ENCODE assay signal across 15 cellular contexts in the genomic region with DNA sequence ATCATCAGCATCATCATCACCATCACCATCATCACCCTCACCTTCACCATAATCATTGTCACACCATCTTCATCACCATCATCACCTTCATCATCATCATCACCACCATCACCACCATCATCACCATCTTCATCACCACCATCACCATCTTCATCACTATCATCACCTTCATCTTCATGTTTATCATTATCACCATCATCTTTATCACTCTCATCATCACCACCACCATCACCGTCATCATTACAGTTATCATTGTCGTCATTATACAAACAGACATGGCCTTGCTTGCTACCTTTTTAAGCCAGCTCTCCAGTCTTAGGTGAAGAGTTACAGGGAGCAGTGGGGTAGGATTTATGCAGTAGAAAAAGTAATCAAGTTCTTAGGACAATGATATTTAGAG.
DNase-seq lines count a peak whose midpoint lies in the region; ATAC-seq, FAIRE-seq and TF ChIP-seq lines count a peak whose summit lies in the region.
"Had no signal": no experiment of that assay in that cellular context is flagged by ENCODE, and none has a peak within 500 bp of the region (broad histone marks: within the 10 kb centered on the region; RNA-seq: fewer than 3 reads in every experiment).

No MANE protein-coding gene starts in this region.

- H3K4me1 ChIP-seq in HepG2 (ENCODE audit: insufficient read depth, low read length) (no peaks in the 10 kb centered on the region), right lobe of liver (no peaks in the 10 kb centered on the region), H1 (replicated peaks in 1 of 4; ENCODE audit: control insufficient read depth in 3 of 4, insufficient read depth in 4 of 4, low read length in 3 of 4) (no peaks in the 10 kb centered on the region), heart right ventricle (peaks cover 0 to 8% (median 0%) of the 10 kb centered on the region in 9 donors)
- H3K4me1 ChIP-seq: HAP-1 had no signal

- H3K27me3 ChIP-seq in HepG2 (ENCODE audit: control insufficient read depth in 1 of 2, insufficient read depth in 2 of 2, low read length in 2 of 2) = peaks cover 0 to 9% of the 10 kb centered on the region in 2 experiments; a peak in 2 of 5 replicates
- H3K27me3 ChIP-seq in right lobe of liver = no peaks in the 10 kb centered on the region
- no peaks in the 10 kb centered on the region; a peak in 2 of 7 replicates for H3K27me3 ChIP-seq in H1 (replicated peaks in 1 of 4; ENCODE audit: control insufficient read depth in 3 of 4, extremely low read depth in 1 of 4, insufficient read depth in 3 of 4, low read length in 3 of 4)
- peaks cover 0 to 52% (median 25%) of the 10 kb centered on the region in 7 donors for H3K27me3 ChIP-seq in heart right ventricle

- TF ChIP-seq EP300 in HepG2 (IDR thresholded peaks at IDR 0.05; ENCODE audit: low read depth in 2 of 2, low read length in 2 of 2) (no peak), HepG2 (CRISPR knock-in tag; IDR thresholded peaks at IDR 0.05; ENCODE audit: borderline replicate concordance) (no peak), H1 (IDR thresholded peaks at IDR 0.05; ENCODE audit: borderline replicate concordance in 1 of 2, low read depth in 2 of 2, low read length in 2 of 2) (no peak)

- peaks cover 5% of the 10 kb centered on the region for H3K9me3 Mint-ChIP-seq in natural killer cell treated with Interleukin-12 subunit alpha and Interleukin-12 subunit beta and Interleukin-15 and Interleukin-18, amount 100 ng/mL, for 72 hours

- H4K20me1 ChIP-seq in HepG2 (ENCODE audit: insufficient read depth, low read length) = no peaks in the 10 kb centered on the region; the same call in 1 of the 2 replicates
- H4K20me1 ChIP-seq in H1 (replicated peaks in 1 of 2; ENCODE audit: control insufficient read depth in 1 of 2, insufficient read depth in 2 of 2, low read length in 2 of 2) = peaks cover 0 to 2% of the 10 kb centered on the region in 2 experiments

- FAIRE-seq in HepG2 (lab: Jason Lieb, UNC) = no peak
- FAIRE-seq in H1 (lab: Jason Lieb, UNC) = no peak
- FAIRE-seq: GM12878 had no signal

- H3K36me3 ChIP-seq in HepG2 (replicated peaks in 1 of 2; ENCODE audit: control insufficient read depth in 1 of 2, insufficient read depth in 2 of 2, low read length in 2 of 2) (no peaks in the 10 kb centered on the region), right lobe of liver (no peaks in the 10 kb centered on the region), H1 (ENCODE audit: control insufficient read depth in 2 of 4, insufficient read depth in 4 of 4, low read length in 3 of 4) (no peaks in the 10 kb centered on the region), heart right ventricle (no peaks in the 10 kb centered on the region)
- H3K36me3 ChIP-seq: HAP-1 had no signal

- WGBS in HepG2 (ENCODE audit: low lambda C conversion rate) = 40% methylated on average over 2 of the region's 2 CpGs
- 83% methylated on average over 2 of the region's 2 CpGs for WGBS in right lobe of liver (ENCODE audit: insufficient coverage, low coverage, low lambda C conversion rate, missing lambda C conversion rate)
- 86 to 100% methylated on average over 1 to 2 of the region's 2 CpGs for WGBS in H1 (ENCODE audit: extremely low coverage in 1 of 2, insufficient coverage in 1 of 2, insufficient read length in 1 of 2, insufficient replicate concordance in 2 of 2, low coverage in 1 of 2, low lambda C conversion rate in 2 of 2, missing lambda C conversion rate in 1 of 2), 2 experiments
- WGBS in heart right ventricle, 2 donors = 95% methylated on average over 2 of the region's 2 CpGs

- peak overlapping the region; percentile 4 to 34 for H3K27ac Mint-ChIP-seq in natural killer cell treated with Interleukin-12 subunit alpha and Interleukin-12 subunit beta and Interleukin-15 and Interleukin-18, amount 100 ng/mL, for 72 hours
- H3K27ac Mint-ChIP-seq: CD4-positive, alpha-beta memory T cell; HFFc6 had no signal

- peaks cover 4% of the 10 kb centered on the region; the same call in 1 of the 2 replicates for H3K23me2 ChIP-seq in H1 (ENCODE audit: low read depth, low read length)

- no peak overlapping the region for H2BK12ac ChIP-seq in H1 (ENCODE audit: low read depth, low read length)

- peak overlapping the region; percentile 83 for H3K56ac ChIP-seq in H1 (replicated peaks; ENCODE audit: insufficient read length, low read depth, low read length)

- H3K27ac ChIP-seq in HepG2 (ENCODE audit: extremely low read length, insufficient read depth, low read length) = no peak overlapping the region
- no peak overlapping the region for H3K27ac ChIP-seq in right lobe of liver
- H3K27ac ChIP-seq in H1 (ENCODE audit: low read depth, low read length) = no peak overlapping the region
- no peak overlapping the region for H3K27ac ChIP-seq in heart right ventricle
- H3K27ac ChIP-seq: C4-2B had no signal

- H2BK120ac ChIP-seq in H1 (replicated peaks; ENCODE audit: low read depth, low read length) = no peak overlapping the region

- DNase-seq in HepG2 (ENCODE audit: low spot score) = no peak
- DNase-seq in right lobe of liver = no peak
- no peak for DNase-seq in H1 (ENCODE audit: low read depth in 1 of 2, low spot score in 2 of 2)
- DNase-seq in natural killer cell treated with Interleukin-12 subunit alpha and Interleukin-12 subunit beta and Interleukin-15 and Interleukin-18, amount 100 ng/mL, for 72 hours (ENCODE audit: low spot score) = no peak
- no peak for DNase-seq in UCSD-AML1 (lab: John Stamatoyannopoulos, UW; ENCODE audit: unreplicated experiment)
- no peak for DNase-seq in activated T-cell treated with anti-CD3 and anti-CD28 coated beads, Interleukin-2, amount 50 U/mL, for 1 hour
- DNase-seq in heart right ventricle = no peak
- DNase-seq: ACHN; CD4-positive, alpha-beta memory T cell; DMS79; GOT3; HFFc6 had no signal

- CTCF ChIA-PET in HepG2 (lab: Yijun Ruan, JAX; ENCODE audit: low intra/inter-chr PET ratio, low total read pairs) (interaction anchor here (4.6 kb wide), 1 partner anchor 193 kb away, joined by 81 read pairs; no protein-coding TSS in a partner anchor), H1 (lab: Charles Lee; ENCODE audit: partially characterized antibody) (interaction anchor here (0.6 to 5.6 kb wide), 6 partner anchors 8 to 276 kb away, joined by 3 to 44 read pairs (median 3); no protein-coding TSS in a partner anchor)

- H4K91ac ChIP-seq in H1 (replicated peaks; ENCODE audit: insufficient read length, low read length) = no peak overlapping the region

- peaks cover 8% of the 10 kb centered on the region for H3K36me3 Mint-ChIP-seq in natural killer cell treated with Interleukin-12 subunit alpha and Interleukin-12 subunit beta and Interleukin-15 and Interleukin-18, amount 100 ng/mL, for 72 hours

- H3K9ac ChIP-seq in HepG2 (ENCODE audit: insufficient read depth, low read depth, low read length) (no peak overlapping the region), H1 (replicated peaks in 1 of 4; ENCODE audit: extremely low read depth in 1 of 4, low read depth in 3 of 4, low read length in 3 of 4) (no peak overlapping the region)

- H3K23ac ChIP-seq in H1 (ENCODE audit: insufficient read length) = no peak overlapping the region

- ATAC-seq in HepG2 (no peak), right lobe of liver (no peak), heart right ventricle (no peak)
- ATAC-seq in natural killer cell treated with Interleukin-12 subunit alpha and Interleukin-12 subunit beta and Interleukin-15 and Interleukin-18, amount 100 ng/mL, for 72 hours = no peak
- ATAC-seq: GM12878 had no signal

- no peak overlapping the region for H3K4me2 ChIP-seq in HepG2 (ENCODE audit: low read depth, low read length)
- H3K4me2 ChIP-seq in H1 (ENCODE audit: insufficient read depth in 1 of 2, low read depth in 2 of 2, low read length in 2 of 2) = no peak overlapping the region

- no peak overlapping the region for H2BK5ac ChIP-seq in H1 (ENCODE audit: low read depth, low read length)

- no peak overlapping the region for H2AK5ac ChIP-seq in H1 (ENCODE audit: low read depth, low read length)

- H3K9me3 ChIP-seq in HepG2 (ENCODE audit: low read length) = peaks cover under 1% of the 10 kb centered on the region; the same call in 1 of the 2 replicates
- no peaks in the 10 kb centered on the region for H3K9me3 ChIP-seq in right lobe of liver
- peaks cover 0 to 2% of the 10 kb centered on the region in 2 experiments; a peak in 2 of 4 replicates for H3K9me3 ChIP-seq in H1 (ENCODE audit: insufficient read depth in 2 of 2, low read depth in 1 of 2, low read length in 1 of 2)
- no peaks in the 10 kb centered on the region for H3K9me3 ChIP-seq in heart right ventricle
- H3K9me3 ChIP-seq: HAP-1 had no signal

- H3K4me3 Mint-ChIP-seq in natural killer cell treated with Interleukin-12 subunit alpha and Interleukin-12 subunit beta and Interleukin-15 and Interleukin-18, amount 100 ng/mL, for 72 hours = peak overlapping the region; percentile 50
- H3K4me3 Mint-ChIP-seq: CD4-positive, alpha-beta memory T cell; HFFc6 had no signal

- H3K79me2 ChIP-seq in HepG2 (ENCODE audit: insufficient read depth, low read length) (no peaks in the 10 kb centered on the region), H1 (ENCODE audit: control insufficient read depth in 1 of 2, insufficient read depth in 2 of 2, low read length in 2 of 2) (no peaks in the 10 kb centered on the region)

- TF ChIP-seq CTCF in HepG2 (CRISPR knock-in tag; IDR thresholded peaks at IDR 0.05) = no peak
- TF ChIP-seq CTCF in right lobe of liver (IDR thresholded peaks at IDR 0.05) = no peak
- TF ChIP-seq CTCF in H1 (IDR thresholded peaks at IDR 0.05; ENCODE audit: control extremely low read depth in 1 of 3, insufficient read depth in 1 of 3, low read depth in 1 of 3, low read length in 3 of 3) = no peak
- no peak for TF ChIP-seq CTCF in heart right ventricle (IDR thresholded peaks at IDR 0.05)

- H3K27me3 Mint-ChIP-seq in natural killer cell treated with Interleukin-12 subunit alpha and Interleukin-12 subunit beta and Interleukin-15 and Interleukin-18, amount 100 ng/mL, for 72 hours = peaks cover 5 to 6% of the 10 kb centered on the region in 2 donors

- peaks cover 20 to 33% of the 10 kb centered on the region in 2 donors for H3K4me1 Mint-ChIP-seq in natural killer cell treated with Interleukin-12 subunit alpha and Interleukin-12 subunit beta and Interleukin-15 and Interleukin-18, amount 100 ng/mL, for 72 hours (ENCODE audit: low read depth in 2 of 2)

- intact Hi-C loops in HepG2 (cut with micrococcal nuclease; ENCODE audit: unreplicated experiment) (no loop called here), right lobe of liver (cut with DNase I) (loop anchor here in 1 of 2 donors (10.0 kb wide), 1 partner anchor 199 kb away; no protein-coding TSS in a partner anchor), heart right ventricle (cut with DNase I) (loop anchor here in 2 of 10 donors (2.0 kb wide), 2 partner anchors 191 to 193 kb away; no protein-coding TSS in a partner anchor)

- H4K8ac ChIP-seq in H1 (ENCODE audit: extremely low read depth, insufficient read depth, low read length) = no peak overlapping the region

- POLR2A ChIA-PET in HepG2 (lab: Yijun Ruan, JAX) (no interaction called here), H1 (lab: Charles Lee; ENCODE audit: partially characterized antibody) (no interaction called here)

- TF ChIP-seq POLR2A in HepG2 (IDR thresholded peaks at IDR 0.05; ENCODE audit: insufficient read depth in 1 of 2, low read depth in 2 of 2, low read length in 2 of 2) = no peak
- TF ChIP-seq POLR2A in right lobe of liver (IDR thresholded peaks at IDR 0.05) = no peak
- no peak for TF ChIP-seq POLR2A in H1 (IDR thresholded peaks at IDR 0.05; ENCODE audit: control extremely low read depth in 1 of 2, low read depth in 2 of 2, low read length in 2 of 2)

- TF ChIP-seq RAD21 in HepG2 (CRISPR knock-in tag; IDR thresholded peaks at IDR 0.05) (no peak), H1 (IDR thresholded peaks at IDR 0.05 in 1 of 2, conservative IDR thresholded peaks at IDR 0.05 in 1 of 2; ENCODE audit: low read depth in 2 of 2, low read length in 2 of 2) (no peak)

- in situ Hi-C loops in HepG2 (cut with HindIII; ENCODE audit: extremely low pct_ligation_motif_present, low pct_unique_long_range_greater_than_20kb) = no loop called here

- H3K79me1 ChIP-seq in H1 (ENCODE audit: low read depth, low read length) = no peaks in the 10 kb centered on the region

- H2BK15ac ChIP-seq in H1 (ENCODE audit: low read length) = no peak overlapping the region

- H2BK20ac ChIP-seq in H1 (ENCODE audit: low read length) = no peak overlapping the region

- BruUV-seq in HepG2 (replicated peaks; lab: Mats Ljungman, UMichigan) = no TSS peak

- H3K18ac ChIP-seq in H1 (ENCODE audit: extremely low read depth, low read length) = no peak overlapping the region

- no peak overlapping the region for H3K4ac ChIP-seq in H1 (replicated peaks; ENCODE audit: insufficient read length, low read depth, low read length)

- no peak overlapping the region for H4K5ac ChIP-seq in H1 (ENCODE audit: insufficient read length, low read depth, low read length)

- H3K4me3 ChIP-seq in HepG2 (replicated peaks in 1 of 3; ENCODE audit: insufficient read depth in 1 of 3, low read depth in 2 of 3, low read length in 3 of 3) (no peak overlapping the region), right lobe of liver (no peak overlapping the region), H1 (ENCODE audit: extremely low read depth in 1 of 4, insufficient read depth in 2 of 4, low read depth in 3 of 4, low read length in 4 of 4) (no peak overlapping the region), heart right ventricle (no peak overlapping the region)
- H3K4me3 ChIP-seq: GM12878, HAP-1 had no signal

- H2AFZ ChIP-seq in HepG2 (ENCODE audit: low read length) (no peak overlapping the region), H1 (ENCODE audit: low read length) (no peak overlapping the region)

- H3K14ac ChIP-seq in H1 (ENCODE audit: insufficient read length) = no peak overlapping the region
